22 cellular contexts compared by ENCODE assay signal in the genomic region with DNA sequence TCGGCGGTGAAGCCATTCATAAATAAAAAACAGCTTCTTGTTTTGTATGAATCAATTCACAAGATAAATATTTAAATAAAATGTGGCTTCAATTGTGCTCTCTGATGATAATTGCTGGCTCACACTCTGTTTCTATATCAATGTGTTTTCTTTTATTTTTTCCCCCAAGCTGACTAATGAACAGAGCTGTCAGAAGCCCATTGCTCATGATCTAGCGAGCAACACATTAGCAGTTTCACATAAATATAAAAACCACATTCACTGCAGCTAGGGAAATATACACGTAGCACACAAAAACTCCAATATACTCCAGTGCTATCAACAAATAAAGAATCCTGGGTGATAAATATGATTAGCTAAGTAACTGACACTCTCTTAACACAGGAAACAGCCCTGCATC. TPM values are rescaled to one million over a fixed set of nuclear protein-coding genes. Genes with fewer than 3 reads are reported as not detected.
A peak's percentile ranks its signal among the peaks of the same experiment; 100 is the strongest.
DNase-seq lines count a peak whose midpoint lies in the region; ATAC-seq and TF ChIP-seq lines count a peak whose summit lies in the region.
"Had no signal": no experiment of that assay in that cellular context is flagged by ENCODE, and none has a peak within 500 bp of the region (broad histone marks: within the 10 kb centered on the region; RNA-seq: fewer than 3 reads in every experiment).

No MANE protein-coding gene starts in this region.

- no peaks in the 10 kb centered on the region for H3K36me3 ChIP-seq in heart right ventricle
- H3K36me3 ChIP-seq: BE2C had no signal

- 79 to 80% methylated on average over 4 of the region's 4 CpGs for WGBS in heart right ventricle, 2 donors

- peaks cover 0 to 7% (median 0%) of the 10 kb centered on the region in 3 donors for H3K27me3 Mint-ChIP-seq in CD14-positive monocyte (ENCODE audit: low read depth in 3 of 3)
- H3K27me3 Mint-ChIP-seq: T-cell had no signal

- peaks cover 38% of the 10 kb centered on the region for H3K4me1 Mint-ChIP-seq in CD14-positive monocyte

- ATAC-seq in Right ventricle myocardium superior (ENCODE audit: poor library complexity) (no peak), heart right ventricle (no peak)
- ATAC-seq: T-cell had no signal

- H3K27ac ChIP-seq in heart right ventricle, result no peak overlapping the region

- H3K36me3 Mint-ChIP-seq in CD14-positive monocyte, result peaks cover 2 to 8% of the 10 kb centered on the region in 2 donors

- intact Hi-C loops in CD14-positive monocyte (cut with micrococcal nuclease), result no loop called here
- intact Hi-C loops in Right ventricle myocardium superior (cut with DNase I), result no loop called here
- intact Hi-C loops in heart right ventricle (cut with DNase I), result no loop called here

- DNase-seq in CD14-positive monocyte (ENCODE audit: low spot score) (no peak), HCEC 1CT (peak; percentile 17), amniotic epithelial cell (ENCODE audit: low read depth) (peak; percentile 3), foreskin fibroblast (peak; percentile 3 to 8), HuH-7.5 (ENCODE audit: low spot score) (no peak), Right ventricle myocardium superior (no peak), heart right ventricle (no peak)
- DNase-seq: BE2C, Calu3, DND-41, H7, NCI-H1048, NCI-H1436, NCI-H187, NCI-H2081 treated with DMSO at 0.1 percent for 48 hours, NCI-H2171, NCI-H226, NCI-H510A treated with DMSO at 0.1 percent for 48 hours, NCI-H82, RPMI8226, SHP77, T-cell had no signal

- peaks cover 0 to 6% (median 3%) of the 10 kb centered on the region in 7 donors for H3K9me3 Mint-ChIP-seq in CD14-positive monocyte
- H3K9me3 Mint-ChIP-seq: T-cell had no signal

- no peak overlapping the region for H3K4me3 Mint-ChIP-seq in CD14-positive monocyte
- H3K4me3 Mint-ChIP-seq: T-cell had no signal

- H3K4me1 ChIP-seq in heart right ventricle, result peaks cover 0 to 19% (median 0%) of the 10 kb centered on the region in 9 donors
- H3K4me1 ChIP-seq: BE2C had no signal

- no peak for TF ChIP-seq CTCF in CD14-positive monocyte (IDR thresholded peaks at IDR 0.05)
- TF ChIP-seq CTCF in foreskin fibroblast (IDR thresholded peaks at IDR 0.05; ENCODE audit: low read depth, low read length), result no peak
- no peak for TF ChIP-seq CTCF in heart right ventricle (IDR thresholded peaks at IDR 0.05)

- no peaks in the 10 kb centered on the region for H3K27me3 ChIP-seq in heart right ventricle

- H3K27ac Mint-ChIP-seq in CD14-positive monocyte, result peak overlapping the region in 4 of 7 donors; percentile 86 to 99 (median 94)
- H3K27ac Mint-ChIP-seq: T-cell had no signal

- H3K9me3 ChIP-seq in heart right ventricle, result no peaks in the 10 kb centered on the region
- H3K9me3 ChIP-seq: BE2C had no signal

- H3K4me3 ChIP-seq in foreskin fibroblast (ENCODE audit: low read depth in 1 of 2, low read length in 2 of 2) (no peak overlapping the region), heart right ventricle (no peak overlapping the region)

RNA-seq across cellular contexts. Expression of a gene that starts 45.0 kb away (rescaled TPM):
- polyA plus RNA-seq in CD14-positive monocyte (10 to 100 TPM; 27.8 to 42.6 TPM), heart right ventricle (10 to 100 TPM in 1 of 2 donors, 1 to 10 TPM in 1; 4.8 to 26.0 TPM)
- total RNA-seq in Right ventricle myocardium superior (36.3 TPM), heart right ventricle (10 to 100 TPM; 36.1 to 56.0 (median 46.1) TPM)

Comparison
In these comparisons a context has a peak if more than half of its experiments do, and no peak if none do; other contexts are left out.
1. DNase-seq: peak in HCEC 1CT (single experiment), amniotic epithelial cell (single experiment) and foreskin fibroblast (2 of 2); none in CD14-positive monocyte (single experiment), HuH-7.5 (single experiment), Right ventricle myocardium superior (single experiment) and heart right ventricle (0 of 2).